Comparison of ENCODE assay signal across 26 cellular contexts in genomic region chr4:134665429-134665828, GRCh38.
"Had no signal": no experiment of that assay in that cellular context is flagged by ENCODE, and none has a peak within 500 bp of the region (broad histone marks: within the 10 kb centered on the region; RNA-seq: fewer than 3 reads in every experiment).

No MANE protein-coding gene starts in this region.

- H3K27me3 ChIP-seq: stomach, suprapubic skin, testis, thyroid gland, tibial artery, tibial nerve, transverse colon, upper lobe of left lung, upper lobe of right lung, uterus, vagina had no signal

- ATAC-seq: stimulated activated effector memory CD8-positive, alpha-beta T cell treated with anti-CD3 and anti-CD28 coated beads, Interleukin-12 subunit alpha, Interleukin-12 subunit beta, amount 100 ng/mL, for 72 hours; stimulated activated memory B cell treated with anti-CD40 and anti-IgM and Interleukin-4, amounts not matched to agents 10 μg/mL and 1 μg/mL and 100 μg/mL, for 72 hours; stimulated activated naive B cell treated with anti-CD40 and anti-IgM and Interleukin-4, amounts not matched to agents 10 μg/mL and 1 μg/mL and 100 μg/mL, for 72 hours; stimulated activated naive CD8-positive, alpha-beta T cell treated with anti-CD3 and anti-CD28 coated beads, Interleukin-15, amount 100 ng/mL, for 72 hours; stimulated activated naive CD8-positive, alpha-beta T cell treated with anti-CD3 and anti-CD28 coated beads, Interleukin-15, Interleukin-2, amounts not matched to agents 100 U/mL and 50 U/mL, for 24 hours had no signal

- H3K9me3 ChIP-seq: stomach, suprapubic skin, testis, thoracic aorta, thyroid gland, tibial artery, tibial nerve, transverse colon, upper lobe of left lung, upper lobe of right lung, uterus, vagina had no signal

- H3K27ac ChIP-seq: stomach, suprapubic skin, testis, thoracic aorta, thyroid gland, tibial artery, tibial nerve, transverse colon, upper lobe of left lung, upper lobe of right lung, uterus, vagina had no signal

- H3K4me1 ChIP-seq: stomach, suprapubic skin, testis, thyroid gland, tibial artery, tibial nerve, transverse colon, upper lobe of left lung, upper lobe of right lung, uterus, vagina had no signal

- H3K36me3 ChIP-seq: stomach, suprapubic skin, thoracic aorta, thyroid gland, tibial artery, tibial nerve, transverse colon, upper lobe of left lung, upper lobe of right lung, uterus, vagina had no signal

- H3K4me3 ChIP-seq: stomach, suprapubic skin, testis, thoracic aorta, thyroid gland, tibial artery, tibial nerve, transverse colon, upper lobe of left lung, upper lobe of right lung, uterus, vagina had no signal

- DNase-seq: stimulated activated CD4-positive, alpha-beta T cell treated with anti-CD3 and anti-CD28 coated beads, Interleukin-2, amount 100 ng/mL, for 48 hours; stimulated activated CD4-positive, alpha-beta T cell treated with anti-CD3 and anti-CD28 coated beads, Interleukin-4, amount 100 ng/mL, for 1 hour; stimulated activated CD4-positive, alpha-beta T cell treated with anti-CD3 and anti-CD28 coated beads, Interleukin-4, amount 100 ng/mL, for 24 hours; stimulated activated CD4-positive, alpha-beta T cell treated with anti-CD3 and anti-CD28 coated beads, Interleukin-4, amount 100 ng/mL, for 4 hours; stimulated activated CD8-positive, alpha-beta memory T cell treated with anti-CD3 and anti-CD28 coated beads, Interleukin-4, amount 100 ng/mL, for 48 hours; stimulated activated naive B cell treated with anti-CD40 and anti-IgM and Interleukin-4, amounts not matched to agents 10 μg/mL and 1 μg/mL and 100 μg/mL, for 72 hours; stimulated activated naive CD4-positive, alpha-beta T cell; stimulated activated naive CD4-positive, alpha-beta T cell treated with Interleukin-2 at 50 U/mL for 16 hours; stimulated activated naive CD8-positive, alpha-beta T cell treated with anti-CD3 and anti-CD28 coated beads, Interleukin-15, amount 100 ng/mL, for 72 hours; stimulated activated naive CD8-positive, alpha-beta T cell treated with anti-CD3 and anti-CD28 coated beads, Interleukin-15, Interleukin-2, amounts not matched to agents 100 U/mL and 50 U/mL, for 24 hours; stomach; substantia nigra; testis; thyroid gland; tibial artery; transverse colon; trophoblast cell; upper lobe of right lung; uterus had no signal
